Comparison of ENCODE assay signal across 1 cellular context in genomic region chr9:36245906-36246305, GRCh38.
TF ChIP-seq lines count a peak whose summit lies in the region.

No MANE protein-coding gene starts in this region.

TF ChIP-seq in IMR-90, 13 proteins besides CTCF, POLR2A, EP300 and RAD21 (continued from another document):
- no peak for TF ChIP-seq MXI1 (IDR thresholded peaks at IDR 0.05; ENCODE audit: borderline replicate concordance, low read depth, low read length)
- TF ChIP-seq CEBPB (IDR thresholded peaks at IDR 0.05; ENCODE audit: low read depth, low read length): no peak
- no peak for TF ChIP-seq MAFK (IDR thresholded peaks at IDR 0.05; ENCODE audit: low read depth, low read length)
- no peak for TF ChIP-seq MAZ (IDR thresholded peaks at IDR 0.05; ENCODE audit: borderline replicate concordance, low read depth, low read length)
TF ChIP-seq in IMR-90: peak in this region for 0.
